ENCODE assay signal across 8 cellular contexts in genomic region chr16:19521471-19522368, GRCh38. TPM values are rescaled to one million over a fixed set of nuclear protein-coding genes. Genes with fewer than 3 reads are reported as not detected.
DNase-seq lines count a peak whose midpoint lies in the region; ATAC-seq and TF ChIP-seq lines count a peak whose summit lies in the region.

Gene GDE1, minus strand, starts transcription at chr16:19522098. Its CDS starts 134 bp downstream, at chr16:19521964.

- peak within 1 kb of the TSS; percentile 29; the same call in 1 of the 2 replicates for H2AFZ ChIP-seq in OCI-LY1 (ENCODE audit: low read length)

- no peaks in the 10 kb centered on the region for H3K9me2 ChIP-seq in OCI-LY1 (ENCODE audit: low read depth, low read length)

- H3F3A ChIP-seq in OCI-LY1 (ENCODE audit: insufficient read depth, low read length): 0 out of 2 replicates have a peak, but pooled peaks cover 4% of the 10 kb centered on the region

- peak within 1 kb of the TSS; percentile 86 for H3K4me3 ChIP-seq in OCI-LY1 (ENCODE audit: low read depth, low read length, poor library complexity, severe bottlenecking)
- H3K4me3 ChIP-seq in epithelial cell of esophagus (ENCODE audit: low read length): peak within 1 kb of the TSS; percentile 80
- peak within 1 kb of the TSS; percentile 79 for H3K4me3 ChIP-seq in mucosa of descending colon

- TF ChIP-seq CTCF in OCI-LY1 (IDR thresholded peaks at IDR 0.05; ENCODE audit: low read length) (peak; percentile 43), epithelial cell of esophagus (IDR thresholded peaks at IDR 0.05; ENCODE audit: insufficient read depth, low read depth, low read length, missing control alignments) (peak; percentile 40), mucosa of descending colon (IDR thresholded peaks at IDR 0.05) (no peak)

- peak within 1 kb of the TSS; percentile 80 for H3K9ac ChIP-seq in OCI-LY1 (ENCODE audit: low read length)

- no peaks in the 10 kb centered on the region for H4K20me1 ChIP-seq in OCI-LY1 (ENCODE audit: insufficient read depth, low read length)

- ATAC-seq in GM21515 (IDR thresholded peaks at IDR 0.05; ENCODE audit: unreplicated experiment) (peak; percentile 72), mucosa of descending colon (peak; percentile 84)

- no peaks in the 10 kb centered on the region for H3K9me3 ChIP-seq in OCI-LY1 (ENCODE audit: low read length)
- no peaks in the 10 kb centered on the region for H3K9me3 ChIP-seq in mucosa of descending colon

- peaks cover 40% of the 10 kb centered on the region for H3K79me2 ChIP-seq in OCI-LY1 (ENCODE audit: insufficient read depth, low read length)

- H3K4me1 ChIP-seq in OCI-LY1 (ENCODE audit: insufficient read depth, low read length, severe bottlenecking): peaks cover 57% of the 10 kb centered on the region
- H3K4me1 ChIP-seq in mucosa of descending colon (ENCODE audit: low read depth): peaks cover 32% of the 10 kb centered on the region

- DNase-seq in DMS 273 treated with DMSO at 0.1 percent for 48 hours (lab: John Stamatoyannopoulos, UW) (peak; percentile 77), HuH-7 (ENCODE audit: low spot score) (peak; percentile 93), activated T-cell treated with anti-CD3 and anti-CD28 coated beads for 24 hours (ENCODE audit: low read depth) (peak; percentile 92), epithelial cell of esophagus (ENCODE audit: low read depth) (peak; percentile 90), mucosa of descending colon (peak; percentile 97 to 98 (median 97))
- DNase-seq in stimulated activated CD8-positive, alpha-beta memory T cell treated with anti-CD3 and anti-CD28 coated beads, Interleukin-4, amount 100 ng/mL, for 24 hours (ENCODE audit: low read depth): peak; percentile 93

- H3K27me3 ChIP-seq in OCI-LY1 (ENCODE audit: insufficient read depth, low read length): no peaks in the 10 kb centered on the region

- H3K27ac ChIP-seq in OCI-LY1 (ENCODE audit: low read depth, low read length, poor library complexity, severe bottlenecking): peak within 1 kb of the TSS; percentile 69

- H3K36me3 ChIP-seq in OCI-LY1 (ENCODE audit: insufficient read depth, low read length) (peaks cover 10% of the 10 kb centered on the region; the same call in 1 of the 2 replicates), mucosa of descending colon (ENCODE audit: low read depth) (no peaks in the 10 kb centered on the region)

- peak within 1 kb of the TSS; percentile 91 for H3K4me2 ChIP-seq in OCI-LY1 (ENCODE audit: low read length)

- intact Hi-C loops in mucosa of descending colon (cut with DNase I, micrococcal nuclease): no loop called here

RNA-seq across cellular contexts. Expression of gene GDE1, which starts in this region (rescaled TPM):
- total RNA-seq in mucosa of descending colon: 100 to 1,000 TPM in 2 of 3 donors, 10 to 100 TPM in 1; 90.5 to 125 (median 106) TPM

Comparison
In these comparisons a context has a peak if more than half of its experiments do, and no peak if none do; other contexts are left out.
1. Peak in every context shown above with its lines: DNase-seq, ATAC-seq, H3K4me3 ChIP-seq and H3K27ac ChIP-seq.